ENCODE assay signal across 8 cellular contexts in genomic region chr13:50910483-50910805, GRCh38. TPM values are rescaled to one million over a fixed set of nuclear protein-coding genes. Genes with fewer than 3 reads are reported as not detected.
A peak's percentile ranks its signal among the peaks of the same experiment; 100 is the strongest.
DNase-seq lines count a peak whose midpoint lies in the region; ATAC-seq, FAIRE-seq and TF ChIP-seq lines count a peak whose summit lies in the region.

No MANE protein-coding gene starts in this region.

- H3K9me3 ChIP-seq in BLaER1 treated with 17β-estradiol and CSF1 and Interleukin-3, amounts not matched to agents 10 nM and 100 nM (replicated peaks in 1 of 11): peaks cover 0 to 7% (median 0%) of the 10 kb centered on the region in 11 experiments; a peak in 3 of 22 replicates
- H3K9me3 ChIP-seq in body of pancreas: no peaks in the 10 kb centered on the region
- no peaks in the 10 kb centered on the region for H3K9me3 ChIP-seq in small intestine (ENCODE audit: control insufficient read depth, low read depth)

- TF ChIP-seq CTCF in body of pancreas (IDR thresholded peaks at IDR 0.05): peak in 1 of 7 experiments; percentile 11

- no peak for TF ChIP-seq POLR2A in body of pancreas (IDR thresholded peaks at IDR 0.05)

- peaks cover 2 to 15% (median 7%) of the 10 kb centered on the region in 3 donors for H3K27me3 Mint-ChIP-seq in immature natural killer cell (ENCODE audit: low read depth in 3 of 3)

- no peaks in the 10 kb centered on the region for H3K36me3 ChIP-seq in BLaER1 treated with 17β-estradiol and CSF1 and Interleukin-3, amounts not matched to agents 10 nM and 100 nM
- H3K36me3 ChIP-seq in body of pancreas (replicated peaks in 1 of 2; ENCODE audit: insufficient read depth in 1 of 2, low read depth in 2 of 2): no peaks in the 10 kb centered on the region
- no peaks in the 10 kb centered on the region for H3K36me3 ChIP-seq in small intestine (ENCODE audit: control insufficient read depth in 2 of 2, insufficient read depth in 2 of 2, low read length in 2 of 2)

- peak overlapping the region; percentile 93 to 100 (median 98) for H3K27ac ChIP-seq in BLaER1 treated with 17β-estradiol and CSF1 and Interleukin-3, amounts not matched to agents 10 nM and 100 nM
- peak overlapping the region; percentile 65 to 94 (median 90) for H3K27ac ChIP-seq in body of pancreas
- H3K27ac ChIP-seq in small intestine (ENCODE audit: low read depth in 1 of 2, low read length in 1 of 2): peak overlapping the region; percentile 84 to 96

- ATAC-seq in GM21381 (IDR thresholded peaks at IDR 0.05; ENCODE audit: unreplicated experiment) (peak; percentile 1), body of pancreas (peak; percentile 40)

- H3K27me3 ChIP-seq in BLaER1 treated with 17β-estradiol and CSF1 and Interleukin-3, amounts not matched to agents 10 nM and 100 nM: no peaks in the 10 kb centered on the region
- H3K27me3 ChIP-seq in body of pancreas: no peaks in the 10 kb centered on the region
- no peaks in the 10 kb centered on the region for H3K27me3 ChIP-seq in small intestine (ENCODE audit: control insufficient read depth in 2 of 2, insufficient read depth in 2 of 2, low read length in 2 of 2)

- peaks cover 0 to 6% (median 0%) of the 10 kb centered on the region in 11 experiments; a peak in 2 of 22 replicates for H4K20me1 ChIP-seq in BLaER1 treated with 17β-estradiol and CSF1 and Interleukin-3, amounts not matched to agents 10 nM and 100 nM

- peaks cover 37 to 38% of the 10 kb centered on the region in 2 donors for H3K4me1 Mint-ChIP-seq in immature natural killer cell

- WGBS in body of pancreas, 2 donors: 1% methylated on average over 13 of the region's 13 CpGs
- WGBS in small intestine, 3 donors: 0 to 3% (median 1%) methylated on average over 13 of the region's 13 CpGs

- no peak for FAIRE-seq in small intestine (lab: Jason Lieb, UNC)

- no peaks in the 10 kb centered on the region for H3K36me3 Mint-ChIP-seq in immature natural killer cell

- intact Hi-C loops in body of pancreas (cut with DNase I): no loop called here

- H3K4me1 ChIP-seq in BLaER1 treated with 17β-estradiol and CSF1 and Interleukin-3, amounts not matched to agents 10 nM and 100 nM: peaks cover 52 to 71% (median 66%) of the 10 kb centered on the region in 10 experiments
- H3K4me1 ChIP-seq in body of pancreas (peaks cover 21% of the 10 kb centered on the region), small intestine (ENCODE audit: control insufficient read depth in 2 of 2, insufficient read depth in 1 of 2, low read depth in 1 of 2, low read length in 1 of 2) (peaks cover 0 to 11% of the 10 kb centered on the region in 2 donors)

- DNase-seq in NCI-H526 (lab: John Stamatoyannopoulos, UW) (peak; percentile 71 to 82), body of pancreas (peak in 1 of 4 donors; percentile 47), immature natural killer cell (no peak), small intestine (no peak), NCI-H1694 (lab: John Stamatoyannopoulos, UW) (no peak)
- no peak for DNase-seq in stimulated activated CD4-positive, alpha-beta T cell treated with anti-CD3 and anti-CD28 coated beads, Interleukin-4, amount 100 ng/mL, for 4 hours

- H3K4me3 Mint-ChIP-seq in immature natural killer cell: peak overlapping the region; percentile 77 to 96 (median 88)

- H3K9me3 Mint-ChIP-seq in immature natural killer cell: no peaks in the 10 kb centered on the region

- H3K9ac ChIP-seq in BLaER1 treated with 17β-estradiol and CSF1 and Interleukin-3, amounts not matched to agents 10 nM and 100 nM: peak overlapping the region; percentile 94 to 99 (median 98)

- peak overlapping the region; percentile 86 to 97 (median 92) for H3K4me2 ChIP-seq in BLaER1 treated with 17β-estradiol and CSF1 and Interleukin-3, amounts not matched to agents 10 nM and 100 nM

- H3K27ac Mint-ChIP-seq in immature natural killer cell: peak overlapping the region; percentile 88 to 96 (median 90)

- peak overlapping the region; percentile 74 to 88 (median 83) for H3K4me3 ChIP-seq in BLaER1 treated with 17β-estradiol and CSF1 and Interleukin-3, amounts not matched to agents 10 nM and 100 nM
- H3K4me3 ChIP-seq in body of pancreas: peak overlapping the region; percentile 74 to 76
- peak overlapping the region; percentile 75 to 95 for H3K4me3 ChIP-seq in small intestine (ENCODE audit: low read depth in 1 of 2, low read length in 2 of 2)

RNA-seq across cellular contexts. Expression of gene RNASEH2B, which starts 0.9 kb away (rescaled TPM):
- 10 to 100 TPM; 17.1 to 34.2 TPM for total RNA-seq in body of pancreas
- polyA plus RNA-seq in immature natural killer cell (10 to 100 TPM; 52.9 to 70.5 (median 66.5) TPM), small intestine (10 to 100 TPM; 19.7 to 40.1 (median 27.6) TPM)

Comparison
In these comparisons a context has a peak if more than half of its experiments do, and no peak if none do; other contexts are left out.
1. DNase-seq: peak in NCI-H526 (2 of 2); none in immature natural killer cell (0 of 3), small intestine (single experiment), stimulated activated CD4-positive, alpha-beta T cell treated with anti-CD3 and anti-CD28 coated beads, Interleukin-4, amount 100 ng/mL, for 4 hours (0 of 2) and NCI-H1694 (single experiment).
2. Peak in every context shown above with its lines, with median percentiles within 50 percentile points of each other: H3K27ac ChIP-seq and H3K4me3 ChIP-seq.